9 cellular contexts compared by ENCODE assay signal in the genomic region with DNA sequence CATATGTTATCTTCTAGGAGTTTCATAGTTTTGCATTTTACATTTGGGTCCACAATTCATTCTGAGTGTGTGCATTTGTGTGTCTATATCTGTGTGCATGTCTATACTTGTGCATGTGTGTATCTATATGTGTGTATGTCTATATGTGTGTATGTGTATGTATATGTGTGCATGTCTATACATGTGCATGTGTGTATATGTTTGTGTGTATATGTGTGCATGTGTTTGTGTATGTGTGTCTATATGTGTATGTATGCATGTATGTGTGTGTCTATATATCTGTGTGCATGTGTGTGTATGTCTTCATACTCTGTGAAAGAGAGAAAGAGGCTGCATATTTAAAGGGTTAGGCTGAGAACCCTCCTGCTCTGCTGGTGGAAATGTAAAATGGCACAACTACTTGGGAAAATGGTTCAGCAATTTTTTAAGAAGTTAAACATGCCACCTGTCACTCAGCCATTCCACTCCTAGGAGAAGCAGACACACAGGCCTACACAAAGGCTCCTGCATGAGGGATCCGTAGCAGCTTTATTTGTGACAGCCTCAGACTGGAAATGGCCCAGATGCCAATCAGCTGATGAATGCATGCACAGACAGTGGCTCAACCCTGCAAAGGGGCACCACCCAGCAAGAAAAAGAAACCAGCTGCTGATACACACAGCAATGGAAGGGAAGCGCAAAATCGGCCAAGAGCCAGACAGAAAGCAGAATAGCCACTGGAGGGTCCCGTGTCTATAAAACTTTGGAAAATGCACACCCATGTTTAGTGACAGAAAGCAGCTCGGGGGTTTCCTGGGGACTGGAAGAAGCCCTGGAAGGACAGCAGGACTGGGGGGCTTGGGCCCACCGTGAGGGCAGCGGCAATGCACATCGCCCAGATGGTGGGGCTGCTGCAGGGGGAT.
DNase-seq lines count a peak whose midpoint lies in the region; ATAC-seq and TF ChIP-seq lines count a peak whose summit lies in the region.
"Had no signal": no experiment of that assay in that cellular context is flagged by ENCODE, and none has a peak within 500 bp of the region (broad histone marks: within the 10 kb centered on the region; RNA-seq: fewer than 3 reads in every experiment).

No MANE protein-coding gene starts in this region.

- in situ Hi-C loops in astrocyte of the spinal cord (cut with HindIII; ENCODE audit: low sequenced_read_pairs): no loop called here

- no peak for TF ChIP-seq CTCF in astrocyte of the spinal cord (IDR thresholded peaks at IDR 0.05; ENCODE audit: low read depth, low read length)

- H3K4me3 ChIP-seq in astrocyte of the spinal cord (ENCODE audit: low read depth, low read length): no peak overlapping the region
- peak overlapping the region in 2 of 3 donors; percentile 37 to 38 for H3K4me3 ChIP-seq in skeletal muscle tissue (ENCODE audit: low read length in 3 of 3)

- ATAC-seq in left ventricle myocardium superior (peak; percentile 65), left lobe of liver (no peak)
- ATAC-seq in activated CD4-positive, CD25-positive, alpha-beta regulatory T cell treated with anti-CD3 and anti-CD28 coated beads, Interleukin-2, amount 50 U/mL, for 24 hours: no peak

- H3K4me1 ChIP-seq in skeletal muscle tissue (ENCODE audit: control insufficient read depth in 3 of 3, insufficient read depth in 3 of 3, low read length in 3 of 3): peaks cover 15 to 28% (median 18%) of the 10 kb centered on the region in 3 donors

- intact Hi-C loops in left ventricle myocardium superior (cut with micrococcal nuclease): no loop called here

- H3K27me3 ChIP-seq in skeletal muscle tissue (ENCODE audit: control insufficient read depth in 3 of 3, insufficient read depth in 3 of 3, low read length in 3 of 3): no peaks in the 10 kb centered on the region

- DNase-seq in HPDE6-E6E7 (ENCODE audit: extremely low spot score) (peak; percentile 27), astrocyte of the spinal cord (ENCODE audit: low read depth, low spot score) (peak; percentile 36), left ventricle myocardium superior (no peak), NOMO-1 treated with dmso at 0.1 percent for 144 hours (lab: John Stamatoyannopoulos, UW; ENCODE audit: unreplicated experiment) (no peak), left lobe of liver (ENCODE audit: low spot score) (no peak), NCI-H1048 (lab: John Stamatoyannopoulos, UW) (no peak)
- DNase-seq: activated naive CD4-positive, alpha-beta T cell had no signal

- H3K9me3 ChIP-seq in skeletal muscle tissue (ENCODE audit: control insufficient read depth in 3 of 3, low read length in 3 of 3): no peaks in the 10 kb centered on the region

- H3K9ac ChIP-seq in skeletal muscle tissue (ENCODE audit: low read depth in 1 of 3, low read length in 3 of 3): peak overlapping the region in 2 of 3 donors; percentile 20 to 60

- H3K27ac ChIP-seq in skeletal muscle tissue (ENCODE audit: low read depth, low read length): peak overlapping the region; percentile 41

- H3K36me3 ChIP-seq in skeletal muscle tissue (ENCODE audit: control insufficient read depth in 3 of 3, insufficient read depth in 3 of 3, low read length in 3 of 3): peaks cover 0 to 2% (median 0%) of the 10 kb centered on the region in 3 donors

Comparison
In these comparisons a context has a peak if more than half of its experiments do, and no peak if none do; other contexts are left out.
1. DNase-seq: peak in HPDE6-E6E7 (single experiment) and astrocyte of the spinal cord (single experiment); none in left ventricle myocardium superior (single experiment), NOMO-1 treated with dmso at 0.1 percent for 144 hours (single experiment), left lobe of liver (single experiment) and NCI-H1048 (single experiment).